Comparison of ENCODE assay signal across 1 cellular context in the genomic region with DNA sequence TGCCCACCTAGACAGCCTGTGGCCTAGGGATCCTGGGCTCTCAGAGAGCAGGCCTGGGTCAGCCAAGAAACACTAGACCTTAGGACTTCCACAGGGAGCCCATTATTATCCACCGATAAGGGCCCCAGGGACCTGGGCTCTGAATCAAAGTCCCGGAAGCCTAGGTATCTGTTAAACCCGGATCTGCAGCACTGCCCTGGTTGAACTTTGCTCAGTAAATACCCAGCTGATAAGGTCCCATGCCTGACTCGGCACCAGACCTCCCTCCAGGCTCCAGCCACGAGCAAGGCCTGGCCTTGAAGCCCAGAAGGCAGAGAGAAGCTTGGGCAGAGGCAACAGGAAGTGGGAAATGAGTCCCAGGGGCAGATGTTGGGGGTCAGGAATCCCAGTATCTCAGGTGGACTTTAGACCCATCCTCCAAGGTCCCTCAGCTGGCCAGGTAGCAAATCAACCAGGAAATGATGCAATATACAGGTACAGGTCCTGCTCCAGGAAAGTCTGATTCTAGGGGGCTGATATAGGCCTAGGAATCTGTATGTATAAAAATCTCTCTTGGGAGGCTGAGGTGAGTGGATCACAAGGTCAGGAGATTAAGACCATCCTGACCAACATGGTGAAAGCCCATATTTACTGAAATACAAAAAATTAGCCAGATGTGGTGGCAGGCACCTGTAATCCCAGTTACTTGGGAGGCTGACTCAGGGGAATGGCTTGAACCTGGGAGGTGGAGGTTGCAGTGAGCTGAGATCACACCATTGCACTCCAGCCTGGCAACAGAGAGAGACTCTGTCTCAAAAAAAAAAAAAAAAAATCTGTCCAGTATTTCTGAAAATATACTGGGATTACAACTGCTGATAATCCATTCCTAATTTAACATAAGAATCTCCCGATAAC.
TF ChIP-seq lines count a peak whose summit lies in the region.

No MANE protein-coding gene starts in this region.

TF ChIP-seq in HepG2, 621 proteins besides CTCF, POLR2A, EP300 and RAD21 (continued from another document and continues in another):
- TF ChIP-seq ZNF652 (CRISPR knock-in tag; IDR thresholded peaks at IDR 0.05; ENCODE audit: borderline replicate concordance, low read depth) (peak; percentile 64; the same call in 1 of the 2 replicates), ZNF556 (CRISPR knock-in tag; IDR thresholded peaks at IDR 0.05; ENCODE audit: borderline replicate concordance) (peak; percentile 52; the same call in 1 of the 2 replicates), FOXA3 (CRISPR knock-in tag; IDR thresholded peaks at IDR 0.05) (peak; percentile 98), ZNF775 (CRISPR knock-in tag; IDR thresholded peaks at IDR 0.05; ENCODE audit: borderline replicate concordance) (peak; percentile 90; the same call in 1 of the 2 replicates), RNF2 (conservative IDR thresholded peaks at IDR 0.05; ENCODE audit: low read depth) (no peak), JDP2 (CRISPR knock-in tag; IDR thresholded peaks at IDR 0.05; ENCODE audit: borderline replicate concordance) (peak; percentile 32; the same call in 1 of the 2 replicates), MLLT10 (CRISPR knock-in tag; IDR thresholded peaks at IDR 0.05) (no peak), ARNT2 (CRISPR knock-in tag; IDR thresholded peaks at IDR 0.05; ENCODE audit: low read depth) (no peak), ZNF446 (CRISPR knock-in tag; IDR thresholded peaks at IDR 0.05) (no peak), PRPF4 (IDR thresholded peaks at IDR 0.05; ENCODE audit: low read depth, low read length, poor library complexity, severe bottlenecking) (no peak), PHF8 (CRISPR knock-in tag; IDR thresholded peaks at IDR 0.05) (peak; percentile 73), ONECUT2 (CRISPR knock-in tag; IDR thresholded peaks at IDR 0.05) (peak; percentile 49), ZNF530 (CRISPR knock-in tag; IDR thresholded peaks at IDR 0.05; ENCODE audit: low read depth) (no peak), ZNF570 (CRISPR knock-in tag; IDR thresholded peaks at IDR 0.05; ENCODE audit: borderline replicate concordance) (no peak), NFRKB (IDR thresholded peaks at IDR 0.05) (no peak), ZNF382 (CRISPR knock-in tag; IDR thresholded peaks at IDR 0.05; ENCODE audit: borderline replicate concordance) (no peak), SYNCRIP (IDR thresholded peaks at IDR 0.05; ENCODE audit: insufficient read depth, low read depth, low read length) (no peak), SMAD1 (CRISPR knock-in tag; IDR thresholded peaks at IDR 0.05; ENCODE audit: borderline replicate concordance, low read depth) (peak; percentile 69; the same call in 1 of the 2 replicates), ZNF343 (CRISPR knock-in tag; IDR thresholded peaks at IDR 0.05) (peak; percentile 90; the same call in 1 of the 2 replicates), RXRB (CRISPR knock-in tag; IDR thresholded peaks at IDR 0.05; ENCODE audit: borderline replicate concordance) (peak; percentile 96), SP1 (IDR thresholded peaks at IDR 0.05) (no peak), SP1 (CRISPR knock-in tag; IDR thresholded peaks at IDR 0.05) (no peak), NFYB (CRISPR knock-in tag; IDR thresholded peaks at IDR 0.05) (no peak), WIZ (CRISPR knock-in tag; IDR thresholded peaks at IDR 0.05) (peak; percentile 86; the same call in 1 of the 2 replicates), DMAP1 (CRISPR knock-in tag; IDR thresholded peaks at IDR 0.05) (peak; percentile 93), KDM4B (CRISPR knock-in tag; IDR thresholded peaks at IDR 0.05) (peak; percentile 97), KLF9 (CRISPR knock-in tag; IDR thresholded peaks at IDR 0.05; ENCODE audit: low read depth) (peak; percentile 30; the same call in 1 of the 2 replicates), ZNF3 (CRISPR knock-in tag; IDR thresholded peaks at IDR 0.05) (0 out of 2 replicates have a peak, but pooled peaks have one; percentile 65), HMG20B (CRISPR knock-in tag; conservative IDR thresholded peaks at IDR 0.05) (peak; percentile 87)
- TF ChIP-seq, protein P1, sequence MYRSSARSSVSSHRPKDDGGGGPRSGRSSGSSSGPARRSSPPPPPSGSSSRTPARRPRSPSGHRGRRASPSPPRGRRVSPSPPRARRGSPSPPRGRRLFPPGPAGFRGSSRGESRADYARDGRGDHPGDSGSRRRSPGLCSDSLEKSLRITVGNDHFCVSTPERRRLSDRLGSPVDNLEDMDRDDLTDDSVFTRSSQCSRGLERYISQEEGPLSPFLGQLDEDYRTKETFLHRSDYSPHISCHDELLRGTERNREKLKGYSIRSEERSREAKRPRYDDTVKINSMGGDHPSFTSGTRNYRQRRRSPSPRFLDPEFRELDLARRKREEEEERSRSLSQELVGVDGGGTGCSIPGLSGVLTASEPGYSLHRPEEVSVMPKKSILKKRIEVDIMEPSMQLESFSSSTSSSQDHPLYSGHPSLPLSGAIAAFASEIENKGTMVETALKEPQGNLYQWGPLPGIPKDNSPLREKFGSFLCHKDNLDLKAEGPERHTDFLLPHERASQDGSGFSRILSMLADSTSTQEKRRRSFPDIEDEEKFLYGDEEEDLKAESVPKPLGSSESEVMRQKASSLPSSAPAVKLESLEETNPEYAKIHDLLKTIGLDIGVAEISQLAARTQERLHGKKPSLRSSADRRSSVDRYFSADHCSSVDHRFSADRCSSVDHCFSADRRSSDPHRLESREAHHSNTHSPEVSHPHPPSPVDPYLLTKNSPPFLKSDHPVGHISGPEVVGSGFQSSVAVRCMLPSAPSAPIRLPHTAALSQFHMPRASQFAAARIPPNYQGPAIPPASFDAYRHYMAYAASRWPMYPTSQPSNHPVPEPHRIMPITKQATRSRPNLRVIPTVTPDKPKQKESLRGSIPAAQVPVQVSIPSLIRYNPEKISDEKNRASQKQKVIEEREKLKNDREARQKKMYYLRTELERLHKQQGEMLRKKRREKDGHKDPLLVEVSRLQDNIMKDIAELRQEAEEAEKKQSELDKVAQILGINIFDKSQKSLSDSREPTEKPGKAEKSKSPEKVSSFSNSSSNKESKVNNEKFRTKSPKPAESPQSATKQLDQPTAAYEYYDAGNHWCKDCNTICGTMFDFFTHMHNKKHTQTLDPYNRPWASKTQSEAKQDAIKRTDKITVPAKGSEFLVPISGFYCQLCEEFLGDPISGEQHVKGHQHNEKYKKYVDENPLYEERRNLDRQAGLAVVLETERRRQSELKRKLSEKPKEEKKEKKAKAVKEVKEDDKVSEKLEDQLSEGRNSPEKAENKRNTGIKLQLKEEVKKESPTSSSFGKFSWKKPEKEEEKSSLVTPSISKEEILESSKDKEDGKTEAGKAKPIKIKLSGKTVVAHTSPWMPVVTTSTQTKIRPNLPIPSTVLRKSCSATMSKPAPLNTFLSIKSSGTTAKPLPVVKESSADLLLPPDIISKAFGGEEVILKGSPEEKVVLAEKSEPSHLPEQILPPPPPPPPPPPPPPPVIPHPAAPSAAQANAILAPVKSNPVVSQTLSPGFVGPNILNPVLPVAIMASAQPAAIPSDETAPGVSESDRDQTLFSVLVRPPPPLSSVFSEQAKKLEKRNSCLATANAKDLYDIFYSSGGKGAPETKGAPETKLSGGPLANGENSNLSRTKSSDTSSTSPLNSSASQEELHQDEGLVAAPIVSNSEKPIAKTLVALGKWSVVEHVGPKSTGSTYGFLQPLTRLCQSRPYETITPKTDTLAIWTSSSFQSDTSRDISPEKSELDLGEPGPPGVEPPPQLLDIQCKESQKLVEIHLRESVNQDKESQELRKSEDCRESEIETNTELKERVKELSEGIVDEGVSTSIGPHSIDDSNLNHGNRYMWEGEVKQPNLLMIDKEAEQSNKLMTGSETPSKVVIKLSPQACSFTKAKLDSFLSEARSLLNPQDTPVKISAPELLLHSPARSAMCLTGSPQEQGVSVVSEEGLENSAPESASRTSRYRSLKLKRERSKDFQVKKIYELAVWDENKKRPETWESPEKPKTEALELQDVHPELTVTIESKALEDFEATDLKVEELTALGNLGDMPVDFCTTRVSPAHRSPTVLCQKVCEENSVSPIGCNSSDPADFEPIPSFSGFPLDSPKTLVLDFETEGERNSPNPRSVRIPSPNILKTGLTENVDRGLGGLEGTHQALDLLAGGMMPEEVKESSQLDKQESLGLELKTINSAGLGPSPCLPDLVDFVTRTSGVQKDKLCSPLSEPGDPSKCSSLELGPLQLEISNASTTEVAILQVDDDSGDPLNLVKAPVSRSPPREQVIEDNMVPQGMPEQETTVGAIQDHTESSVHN (CRISPR knock-in tag; IDR thresholded peaks at IDR 0.05): 0 out of 2 replicates have a peak, but pooled peaks have one; percentile 48
- TF ChIP-seq, protein P2, sequence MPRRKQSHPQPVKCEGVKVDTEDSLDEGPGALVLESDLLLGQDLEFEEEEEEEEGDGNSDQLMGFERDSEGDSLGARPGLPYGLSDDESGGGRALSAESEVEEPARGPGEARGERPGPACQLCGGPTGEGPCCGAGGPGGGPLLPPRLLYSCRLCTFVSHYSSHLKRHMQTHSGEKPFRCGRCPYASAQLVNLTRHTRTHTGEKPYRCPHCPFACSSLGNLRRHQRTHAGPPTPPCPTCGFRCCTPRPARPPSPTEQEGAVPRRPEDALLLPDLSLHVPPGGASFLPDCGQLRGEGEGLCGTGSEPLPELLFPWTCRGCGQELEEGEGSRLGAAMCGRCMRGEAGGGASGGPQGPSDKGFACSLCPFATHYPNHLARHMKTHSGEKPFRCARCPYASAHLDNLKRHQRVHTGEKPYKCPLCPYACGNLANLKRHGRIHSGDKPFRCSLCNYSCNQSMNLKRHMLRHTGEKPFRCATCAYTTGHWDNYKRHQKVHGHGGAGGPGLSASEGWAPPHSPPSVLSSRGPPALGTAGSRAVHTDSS (CRISPR knock-in tag; conservative IDR thresholded peaks at IDR 0.05): no peak
- TF ChIP-seq, protein P3, sequence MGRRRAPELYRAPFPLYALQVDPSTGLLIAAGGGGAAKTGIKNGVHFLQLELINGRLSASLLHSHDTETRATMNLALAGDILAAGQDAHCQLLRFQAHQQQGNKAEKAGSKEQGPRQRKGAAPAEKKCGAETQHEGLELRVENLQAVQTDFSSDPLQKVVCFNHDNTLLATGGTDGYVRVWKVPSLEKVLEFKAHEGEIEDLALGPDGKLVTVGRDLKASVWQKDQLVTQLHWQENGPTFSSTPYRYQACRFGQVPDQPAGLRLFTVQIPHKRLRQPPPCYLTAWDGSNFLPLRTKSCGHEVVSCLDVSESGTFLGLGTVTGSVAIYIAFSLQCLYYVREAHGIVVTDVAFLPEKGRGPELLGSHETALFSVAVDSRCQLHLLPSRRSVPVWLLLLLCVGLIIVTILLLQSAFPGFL (CRISPR knock-in tag; IDR thresholded peaks at IDR 0.05): no peak
- TF ChIP-seq, protein P4, sequence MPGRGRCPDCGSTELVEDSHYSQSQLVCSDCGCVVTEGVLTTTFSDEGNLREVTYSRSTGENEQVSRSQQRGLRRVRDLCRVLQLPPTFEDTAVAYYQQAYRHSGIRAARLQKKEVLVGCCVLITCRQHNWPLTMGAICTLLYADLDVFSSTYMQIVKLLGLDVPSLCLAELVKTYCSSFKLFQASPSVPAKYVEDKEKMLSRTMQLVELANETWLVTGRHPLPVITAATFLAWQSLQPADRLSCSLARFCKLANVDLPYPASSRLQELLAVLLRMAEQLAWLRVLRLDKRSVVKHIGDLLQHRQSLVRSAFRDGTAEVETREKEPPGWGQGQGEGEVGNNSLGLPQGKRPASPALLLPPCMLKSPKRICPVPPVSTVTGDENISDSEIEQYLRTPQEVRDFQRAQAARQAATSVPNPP (CRISPR knock-in tag; IDR thresholded peaks at IDR 0.05): peak; percentile 61; the same call in 1 of the 2 replicates
- TF ChIP-seq, protein P5, sequence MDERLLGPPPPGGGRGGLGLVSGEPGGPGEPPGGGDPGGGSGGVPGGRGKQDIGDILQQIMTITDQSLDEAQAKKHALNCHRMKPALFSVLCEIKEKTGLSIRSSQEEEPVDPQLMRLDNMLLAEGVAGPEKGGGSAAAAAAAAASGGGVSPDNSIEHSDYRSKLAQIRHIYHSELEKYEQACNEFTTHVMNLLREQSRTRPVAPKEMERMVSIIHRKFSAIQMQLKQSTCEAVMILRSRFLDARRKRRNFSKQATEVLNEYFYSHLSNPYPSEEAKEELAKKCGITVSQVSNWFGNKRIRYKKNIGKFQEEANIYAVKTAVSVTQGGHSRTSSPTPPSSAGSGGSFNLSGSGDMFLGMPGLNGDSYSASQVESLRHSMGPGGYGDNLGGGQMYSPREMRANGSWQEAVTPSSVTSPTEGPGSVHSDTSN (CRISPR knock-in tag; IDR thresholded peaks at IDR 0.05): no peak
- TF ChIP-seq, protein P6, sequence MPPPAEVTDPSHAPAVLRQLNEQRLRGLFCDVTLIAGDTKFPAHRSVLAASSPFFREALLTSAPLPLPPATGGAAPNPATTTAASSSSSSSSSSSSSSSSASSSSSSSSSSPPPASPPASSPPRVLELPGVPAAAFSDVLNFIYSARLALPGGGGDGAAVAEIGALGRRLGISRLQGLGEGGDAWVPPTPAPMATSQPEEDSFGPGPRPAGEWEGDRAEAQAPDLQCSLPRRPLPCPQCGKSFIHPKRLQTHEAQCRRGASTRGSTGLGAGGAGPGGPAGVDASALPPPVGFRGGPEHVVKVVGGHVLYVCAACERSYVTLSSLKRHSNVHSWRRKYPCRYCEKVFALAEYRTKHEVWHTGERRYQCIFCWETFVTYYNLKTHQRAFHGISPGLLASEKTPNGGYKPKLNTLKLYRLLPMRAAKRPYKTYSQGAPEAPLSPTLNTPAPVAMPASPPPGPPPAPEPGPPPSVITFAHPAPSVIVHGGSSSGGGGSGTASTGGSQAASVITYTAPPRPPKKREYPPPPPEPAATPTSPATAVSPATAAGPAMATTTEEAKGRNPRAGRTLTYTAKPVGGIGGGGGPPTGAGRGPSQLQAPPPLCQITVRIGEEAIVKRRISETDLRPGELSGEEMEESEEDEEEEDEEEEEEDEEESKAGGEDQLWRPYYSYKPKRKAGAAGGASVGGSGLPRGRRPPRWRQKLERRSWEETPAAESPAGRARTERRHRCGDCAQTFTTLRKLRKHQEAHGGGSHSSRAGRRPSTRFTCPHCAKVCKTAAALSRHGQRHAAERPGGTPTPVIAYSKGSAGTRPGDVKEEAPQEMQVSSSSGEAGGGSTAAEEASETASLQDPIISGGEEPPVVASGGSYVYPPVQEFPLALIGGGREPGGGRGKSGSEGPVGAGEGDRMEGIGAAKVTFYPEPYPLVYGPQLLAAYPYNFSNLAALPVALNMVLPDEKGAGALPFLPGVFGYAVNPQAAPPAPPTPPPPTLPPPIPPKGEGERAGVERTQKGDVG (CRISPR knock-in tag; IDR thresholded peaks at IDR 0.05; ENCODE audit: borderline replicate concordance): peak; percentile 98
- TF ChIP-seq, protein P7, sequence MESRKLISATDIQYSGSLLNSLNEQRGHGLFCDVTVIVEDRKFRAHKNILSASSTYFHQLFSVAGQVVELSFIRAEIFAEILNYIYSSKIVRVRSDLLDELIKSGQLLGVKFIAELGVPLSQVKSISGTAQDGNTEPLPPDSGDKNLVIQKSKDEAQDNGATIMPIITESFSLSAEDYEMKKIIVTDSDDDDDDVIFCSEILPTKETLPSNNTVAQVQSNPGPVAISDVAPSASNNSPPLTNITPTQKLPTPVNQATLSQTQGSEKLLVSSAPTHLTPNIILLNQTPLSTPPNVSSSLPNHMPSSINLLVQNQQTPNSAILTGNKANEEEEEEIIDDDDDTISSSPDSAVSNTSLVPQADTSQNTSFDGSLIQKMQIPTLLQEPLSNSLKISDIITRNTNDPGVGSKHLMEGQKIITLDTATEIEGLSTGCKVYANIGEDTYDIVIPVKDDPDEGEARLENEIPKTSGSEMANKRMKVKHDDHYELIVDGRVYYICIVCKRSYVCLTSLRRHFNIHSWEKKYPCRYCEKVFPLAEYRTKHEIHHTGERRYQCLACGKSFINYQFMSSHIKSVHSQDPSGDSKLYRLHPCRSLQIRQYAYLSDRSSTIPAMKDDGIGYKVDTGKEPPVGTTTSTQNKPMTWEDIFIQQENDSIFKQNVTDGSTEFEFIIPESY (CRISPR knock-in tag; IDR thresholded peaks at IDR 0.05): peak; percentile 72
